18 cellular contexts compared by ENCODE assay signal in the genomic region with DNA sequence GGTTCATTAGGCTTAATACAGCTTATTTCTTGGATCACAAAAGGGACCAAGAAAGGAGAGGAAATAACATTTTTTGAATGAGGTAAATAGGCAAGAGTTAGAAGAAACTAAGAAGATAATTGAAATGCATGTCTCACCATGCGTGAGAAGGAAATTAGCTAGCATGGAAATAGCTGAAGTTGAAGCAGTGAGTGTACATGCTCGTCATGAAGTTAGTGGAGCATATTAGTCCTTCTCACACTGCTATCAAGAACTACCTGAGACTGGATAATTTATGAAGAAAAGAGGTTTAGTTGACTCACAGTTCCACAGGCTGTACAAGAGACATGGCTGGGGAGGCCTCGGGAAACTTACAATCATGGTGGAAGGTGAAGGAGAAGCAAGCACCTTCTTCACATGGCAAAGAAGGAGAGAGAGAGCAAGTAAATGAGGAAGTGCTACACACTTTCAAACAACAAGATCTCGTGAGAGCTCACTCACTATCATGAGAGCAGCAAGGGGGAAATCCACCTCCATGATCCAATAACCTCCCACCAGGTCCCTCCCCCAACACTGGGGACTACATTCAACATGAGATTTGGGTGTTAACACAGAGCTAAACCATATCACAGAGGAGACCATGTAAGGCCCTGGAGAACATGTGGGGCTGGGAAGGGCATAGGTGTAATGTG.
A peak's percentile ranks its signal among the peaks of the same experiment; 100 is the strongest.
DNase-seq lines count a peak whose midpoint lies in the region; ATAC-seq lines count a peak whose summit lies in the region.
"Had no signal": no experiment of that assay in that cellular context is flagged by ENCODE, and none has a peak within 500 bp of the region (broad histone marks: within the 10 kb centered on the region; RNA-seq: fewer than 3 reads in every experiment).

No MANE protein-coding gene starts in this region.

- peak; percentile 18 for DNase-seq in NCI-H82 (lab: John Stamatoyannopoulos, UW)
- no peak for DNase-seq in NCI-H82 treated with DMSO at 0.1 percent for 48 hours (lab: John Stamatoyannopoulos, UW; ENCODE audit: unreplicated experiment)
- DNase-seq in astrocyte of the hippocampus (ENCODE audit: low read depth, low spot score), result peak; percentile 50
- DNase-seq in kidney glomerular epithelial cell (lab: John Stamatoyannopoulos, UW), result peak; percentile 10
- DNase-seq in activated T-cell treated with anti-CD3 and anti-CD28 coated beads for 4 hours, result no peak
- DNase-seq in cortex of kidney (lab: John Stamatoyannopoulos, UW), result no peak
- no peak for DNase-seq in NCI-H1436 treated with DMSO at 0.1 percent for 48 hours (lab: John Stamatoyannopoulos, UW)
- DNase-seq: 8988T, COR-L47, DMS153, GF-D8, MV-4-11, NCI-H1436, NCI-H2029 treated with DMSO at 0.1 percent for 48 hours, NCI-H2171, NCI-H526, Peyer's patch had no signal

- ATAC-seq in GM21576 (IDR thresholded peaks at IDR 0.05; ENCODE audit: unreplicated experiment), result no peak

Comparison
In these comparisons a context has a peak if more than half of its experiments do, and no peak if none do; other contexts are left out.
1. DNase-seq: peak in NCI-H82 (single experiment), astrocyte of the hippocampus (single experiment) and kidney glomerular epithelial cell (single experiment); none in NCI-H82 treated with DMSO at 0.1 percent for 48 hours (single experiment), activated T-cell treated with anti-CD3 and anti-CD28 coated beads for 4 hours (single experiment), cortex of kidney (single experiment) and NCI-H1436 treated with DMSO at 0.1 percent for 48 hours (single experiment).